ENCODE assay signal across 27 cellular contexts in genomic region chr3:119977353-119977752, GRCh38.
"Had no signal": no experiment of that assay in that cellular context is flagged by ENCODE, and none has a peak within 500 bp of the region (broad histone marks: within the 10 kb centered on the region; RNA-seq: fewer than 3 reads in every experiment).

No MANE protein-coding gene starts in this region.

- H3K27me3 ChIP-seq: adrenal gland, gastroesophageal sphincter, neural progenitor cell, uterus had no signal

- H3K36me3 ChIP-seq: adrenal gland, neural progenitor cell, uterus, WERI-Rb-1 had no signal

- ATAC-seq: effector memory CD8-positive, alpha-beta T cell; gastroesophageal sphincter; naive thymus-derived CD8-positive, alpha-beta T cell; stimulated activated effector memory CD8-positive, alpha-beta T cell treated with anti-CD3 and anti-CD28 coated beads, Interleukin-12 subunit alpha, Interleukin-12 subunit beta, amount 100 ng/mL, for 72 hours; stimulated activated naive CD8-positive, alpha-beta T cell treated with anti-CD3 and anti-CD28 coated beads, Interleukin-15, amount 100 ng/mL, for 72 hours had no signal

- H3K27ac ChIP-seq: adrenal gland, gastroesophageal sphincter, neural progenitor cell, uterus, WERI-Rb-1 had no signal

- H3K4me3 ChIP-seq: adrenal gland, gastroesophageal sphincter, neural progenitor cell, uterus had no signal

- DNase-seq: activated CD4-positive, alpha-beta memory T cell treated with anti-CD3 and anti-CD28 coated beads for 36 hours; activated CD4-positive, alpha-beta T cell treated with anti-CD3 and anti-CD28 coated beads, Interleukin-2, amount 10 ng/mL, durations not matched to agents 24 days and 14 days; activated CD4-positive, CD25-positive, alpha-beta regulatory T cell treated with anti-CD3 and anti-CD28 coated beads, Interleukin-2, amount 50 U/mL, for 72 hours; activated CD8-positive, alpha-beta memory T cell treated with anti-CD3 and anti-CD28 coated beads, Interleukin-2, amount 50 U/mL, for 4 hours; activated effector memory CD4-positive, alpha-beta T cell treated with anti-CD3 and anti-CD28 coated beads, Interleukin-2, amount 50 U/mL, for 16 hours; activated naive CD4-positive, alpha-beta T cell treated with anti-CD3 and anti-CD28 coated beads for 36 hours; activated naive CD8-positive, alpha-beta T cell treated with anti-CD3 and anti-CD28 coated beads for 36 hours; activated T-cell treated with anti-CD3 and anti-CD28 coated beads, Interleukin-2, amount 50 U/mL, for 1 hour; adrenal gland; aorta; caudate nucleus; cortex of kidney; effector memory CD8-positive, alpha-beta T cell; hypothalamus; naive thymus-derived CD8-positive, alpha-beta T cell; right cardiac atrium; stimulated activated CD4-positive, alpha-beta T cell treated with anti-CD3 and anti-CD28 coated beads, Interleukin-12 subunit alpha, Interleukin-12 subunit beta, amount 100 ng/mL, for 4 hours; stimulated activated CD4-positive, alpha-beta T cell treated with anti-CD3 and anti-CD28 coated beads, Interleukin-4, amount 100 ng/mL, for 1 hour; stimulated activated naive CD8-positive, alpha-beta T cell treated with anti-CD3 and anti-CD28 coated beads, Interleukin-15, amount 100 ng/mL, for 72 hours; substantia nigra; SW 1271; T-helper 9 cell; uterus; WERI-Rb-1 had no signal

- H3K4me1 ChIP-seq: neural progenitor cell, uterus had no signal

- H3K9me3 ChIP-seq: adrenal gland, gastroesophageal sphincter, uterus had no signal
